15 cellular contexts compared by ENCODE assay signal in genomic region chr12:50520345-50520744, GRCh38. TPM values are rescaled to one million over a fixed set of nuclear protein-coding genes. Genes with fewer than 3 reads are reported as not detected.
A peak's percentile ranks its signal among the peaks of the same experiment; 100 is the strongest.
DNase-seq lines count a peak whose midpoint lies in the region; ATAC-seq and TF ChIP-seq lines count a peak whose summit lies in the region.
"Had no signal": no experiment of that assay in that cellular context is flagged by ENCODE, and none has a peak within 500 bp of the region (broad histone marks: within the 10 kb centered on the region; RNA-seq: fewer than 3 reads in every experiment).

No MANE protein-coding gene starts in this region.

- peak overlapping the region; percentile 66 for H3K4me3 Mint-ChIP-seq in activated naive CD4-positive, alpha-beta T cell treated with anti-CD3 and anti-CD28 coated beads for 36 hours
- H3K4me3 Mint-ChIP-seq in activated CD4-positive, alpha-beta memory T cell treated with anti-CD3 and anti-CD28 coated beads, Interleukin-2, amount 10 ng/mL, durations not matched to agents 7 days and 5 days, result peak overlapping the region; percentile 15

- no peak for TF ChIP-seq CTCF in right lobe of liver (IDR thresholded peaks at IDR 0.05)

- peak overlapping the region; percentile 31 to 49 (median 40) for H3K27ac ChIP-seq in right lobe of liver
- peak overlapping the region; percentile 60 for H3K27ac ChIP-seq in substantia nigra (ENCODE audit: low read depth, low read length, poor library complexity, severe bottlenecking)

- no peak for ATAC-seq in right lobe of liver
- no peak for ATAC-seq in HG02763 (IDR thresholded peaks at IDR 0.05; ENCODE audit: unreplicated experiment)
- ATAC-seq in GM18861 (IDR thresholded peaks at IDR 0.05; ENCODE audit: unreplicated experiment), result no peak

- no peaks in the 10 kb centered on the region for H3K27me3 Mint-ChIP-seq in activated naive CD4-positive, alpha-beta T cell treated with anti-CD3 and anti-CD28 coated beads for 36 hours (ENCODE audit: low read depth)
- no peaks in the 10 kb centered on the region for H3K27me3 Mint-ChIP-seq in activated CD4-positive, alpha-beta memory T cell treated with anti-CD3 and anti-CD28 coated beads, Interleukin-2, amount 10 ng/mL, durations not matched to agents 7 days and 5 days

- H3K27me3 ChIP-seq in right lobe of liver, result no peaks in the 10 kb centered on the region
- H3K27me3 ChIP-seq: testis had no signal

- H3K4me3 ChIP-seq in right lobe of liver, result no peak overlapping the region
- H3K4me3 ChIP-seq: testis had no signal

- peaks cover 0 to 46% (median 24%) of the 10 kb centered on the region in 4 donors for H3K4me1 ChIP-seq in right lobe of liver

- CTCF ChIA-PET in activated naive CD4-positive, alpha-beta T cell treated with anti-CD3 and anti-CD28 coated beads for 36 hours (lab: Charles Lee), result interaction anchor here (0.8 to 1.5 kb wide), 7 partner anchors 11 to 42 kb away, joined by 3 to 5 read pairs (median 5); partner anchors contain the start of gene DIP2B
- CTCF ChIA-PET in activated CD4-positive, alpha-beta memory T cell treated with anti-CD3 and anti-CD28 coated beads, Interleukin-2, amount 10 ng/mL, durations not matched to agents 7 days and 5 days (lab: Charles Lee), result interaction anchor here (0.7 to 1.9 kb wide), 7 partner anchors 11 to 575 kb away, joined by 3 to 9 read pairs (median 4); partner anchors contain the start of gene DIP2B

- 23% methylated on average over 1 of the region's 1 CpG for WGBS in right lobe of liver (ENCODE audit: insufficient coverage, low coverage, low lambda C conversion rate, missing lambda C conversion rate)

- no peaks in the 10 kb centered on the region for H3K9me3 Mint-ChIP-seq in activated naive CD4-positive, alpha-beta T cell treated with anti-CD3 and anti-CD28 coated beads for 36 hours
- H3K9me3 Mint-ChIP-seq in activated CD4-positive, alpha-beta memory T cell treated with anti-CD3 and anti-CD28 coated beads, Interleukin-2, amount 10 ng/mL, durations not matched to agents 7 days and 5 days, result no peaks in the 10 kb centered on the region

- peaks cover 12% of the 10 kb centered on the region for H3K36me3 Mint-ChIP-seq in activated naive CD4-positive, alpha-beta T cell treated with anti-CD3 and anti-CD28 coated beads for 36 hours (ENCODE audit: low read depth)
- peaks cover 24% of the 10 kb centered on the region for H3K36me3 Mint-ChIP-seq in activated CD4-positive, alpha-beta memory T cell treated with anti-CD3 and anti-CD28 coated beads, Interleukin-2, amount 10 ng/mL, durations not matched to agents 7 days and 5 days (ENCODE audit: low read depth)

- H3K36me3 ChIP-seq in right lobe of liver, result no peaks in the 10 kb centered on the region

- H3K9me3 ChIP-seq in right lobe of liver, result no peaks in the 10 kb centered on the region
- H3K9me3 ChIP-seq: testis had no signal

- peaks cover 56% of the 10 kb centered on the region for H3K4me1 Mint-ChIP-seq in activated naive CD4-positive, alpha-beta T cell treated with anti-CD3 and anti-CD28 coated beads for 36 hours (ENCODE audit: low read depth)
- peaks cover 36% of the 10 kb centered on the region for H3K4me1 Mint-ChIP-seq in activated CD4-positive, alpha-beta memory T cell treated with anti-CD3 and anti-CD28 coated beads, Interleukin-2, amount 10 ng/mL, durations not matched to agents 7 days and 5 days

- intact Hi-C loops in activated naive CD4-positive, alpha-beta T cell treated with anti-CD3 and anti-CD28 coated beads for 36 hours (cut with micrococcal nuclease), result no loop called here
- intact Hi-C loops in right lobe of liver (cut with DNase I), result no loop called here

- DNase-seq in activated naive CD4-positive, alpha-beta T cell treated with anti-CD3 and anti-CD28 coated beads for 36 hours, result no peak
- no peak for DNase-seq in activated naive CD4-positive, alpha-beta T cell treated with Interleukin-2 at 50 U/mL for 16 hours
- no peak for DNase-seq in activated CD4-positive, alpha-beta memory T cell treated with anti-CD3 and anti-CD28 coated beads, Interleukin-2, amount 10 ng/mL, durations not matched to agents 7 days and 5 days
- DNase-seq in right lobe of liver (no peak), substantia nigra (lab: John Stamatoyannopoulos, UW) (no peak), NCI-H748 treated with DMSO at 0.1 percent for 48 hours (lab: John Stamatoyannopoulos, UW) (no peak)
- DNase-seq: central memory CD4-positive, alpha-beta T cell; GDM1; kidney; NCI-H1417 treated with DMSO at 0.1 percent for 48 hours; NCI-H774; stimulated activated CD4-positive, alpha-beta T cell treated with anti-CD3 and anti-CD28 coated beads, Interleukin-2, amount 100 ng/mL, for 24 hours had no signal

- H3K27ac Mint-ChIP-seq in activated naive CD4-positive, alpha-beta T cell treated with anti-CD3 and anti-CD28 coated beads for 36 hours, result no peak overlapping the region
- H3K27ac Mint-ChIP-seq in activated CD4-positive, alpha-beta memory T cell treated with anti-CD3 and anti-CD28 coated beads, Interleukin-2, amount 10 ng/mL, durations not matched to agents 7 days and 5 days, result peak overlapping the region; percentile 70

- no peak for TF ChIP-seq POLR2A in right lobe of liver (IDR thresholded peaks at IDR 0.05)

- POLR2A ChIA-PET in activated CD4-positive, alpha-beta memory T cell treated with anti-CD3 and anti-CD28 coated beads, Interleukin-2, amount 10 ng/mL, durations not matched to agents 7 days and 5 days (lab: Charles Lee), result interaction anchor here (0.6 to 2.0 kb wide), 6 partner anchors 9 to 15 kb away, joined by 4 to 15 read pairs (median 7); no protein-coding TSS in a partner anchor

RNA-seq across cellular contexts. Expression of gene DIP2B, which starts 15.6 kb away (rescaled TPM):
- 10 to 100 TPM; 27.8 to 28.2 TPM for total RNA-seq in activated naive CD4-positive, alpha-beta T cell treated with anti-CD3 and anti-CD28 coated beads for 36 hours
- total RNA-seq in activated CD4-positive, alpha-beta memory T cell treated with anti-CD3 and anti-CD28 coated beads, Interleukin-2, amount 10 ng/mL, durations not matched to agents 7 days and 5 days, result 10 to 100 TPM; 20.3 to 22.9 TPM
- 10 to 100 TPM; 11.1 to 24.0 (median 14.8) TPM for total RNA-seq in right lobe of liver
